ENCODE assay signal across 9 cellular contexts in the genomic region with DNA sequence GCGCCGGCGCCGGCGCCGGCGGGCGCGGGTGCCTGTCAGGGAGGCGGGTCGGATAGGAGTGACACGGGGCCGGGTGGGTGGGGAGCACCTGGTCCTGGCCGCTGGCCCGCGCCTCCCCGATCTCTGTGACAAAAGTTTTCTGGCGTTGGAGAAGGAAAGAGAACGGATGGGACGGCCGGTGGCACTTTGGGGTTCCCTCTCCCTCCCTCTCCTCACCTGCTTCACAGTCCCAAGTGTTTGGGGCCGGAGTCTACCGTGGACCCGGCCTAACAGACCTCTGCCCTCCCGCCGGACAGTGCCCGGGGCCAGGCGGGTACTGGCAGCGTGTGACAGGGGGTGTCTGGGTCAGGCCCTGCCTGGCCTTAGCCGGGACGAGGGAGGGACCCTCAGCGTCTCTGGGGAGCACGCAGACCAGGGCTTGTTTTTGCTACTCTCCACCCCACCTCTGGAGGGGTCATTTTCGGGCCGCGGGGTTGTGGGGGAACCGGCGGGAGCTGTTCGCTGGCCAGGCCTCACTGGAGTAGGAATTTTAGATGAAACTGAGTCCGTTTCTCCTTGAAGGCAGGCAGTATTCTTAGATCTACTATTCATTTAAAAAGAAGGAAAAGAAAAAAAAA. TPM values are rescaled to one million over a fixed set of nuclear protein-coding genes. Genes with fewer than 3 reads are reported as not detected.
DNase-seq lines count a peak whose midpoint lies in the region; ATAC-seq and TF ChIP-seq lines count a peak whose summit lies in the region.
"Had no signal": no experiment of that assay in that cellular context is flagged by ENCODE, and none has a peak within 500 bp of the region (broad histone marks: within the 10 kb centered on the region; RNA-seq: fewer than 3 reads in every experiment).

No MANE protein-coding gene starts in this region.

- no peaks in the 10 kb centered on the region for H3K9me1 ChIP-seq in IMR-90 (ENCODE audit: insufficient read depth, low read length)

- H3K18ac ChIP-seq in IMR-90 (ENCODE audit: low read depth, low read length), result no peak overlapping the region; the same call in 1 of the 2 replicates

- peaks cover 54% of the 10 kb centered on the region for H3K79me2 ChIP-seq in fibroblast of lung (ENCODE audit: control insufficient read depth, insufficient read depth, low read length)

- H2AFZ ChIP-seq in IMR-90 (replicated peaks; ENCODE audit: low read length, poor library complexity), result peak overlapping the region; percentile 46
- H2AFZ ChIP-seq in fibroblast of lung (ENCODE audit: low read length), result peak overlapping the region; percentile 25

- dilution Hi-C loops in IMR-90 (cut with HindIII; ENCODE audit: low sequenced_read_pairs, unreplicated experiment), result no loop called here

- WGBS in IMR-90 (ENCODE audit: extremely low coverage in 2 of 2, insufficient read length in 1 of 2), 2 experiments, result 20% methylated on average over 1 of the region's 40 CpGs; no CpG with 5 or more reads in 1 of the 2 experiments

- H2BK15ac ChIP-seq in IMR-90 (ENCODE audit: low read depth, low read length), result no peak overlapping the region

- H3K4me3 Mint-ChIP-seq in osteocyte (ENCODE audit: unreplicated experiment), result peak overlapping the region; percentile 35
- H3K4me3 Mint-ChIP-seq: CD8-positive, alpha-beta T cell had no signal

- H4K5ac ChIP-seq in IMR-90 (ENCODE audit: low read depth, low read length), result no peak overlapping the region

- no peak overlapping the region for H3K56ac ChIP-seq in IMR-90 (ENCODE audit: extremely low read depth, insufficient read depth, low read length)

- CTCF ChIA-PET in AG04450 (lab: Charles Lee) (interaction anchor here (1.2 kb wide), 1 partner anchor 386 kb away, joined by 3 read pairs; no protein-coding TSS in a partner anchor), IMR-90 (lab: Yijun Ruan, JAX) (no interaction called here)

- no peaks in the 10 kb centered on the region for H3K36me3 Mint-ChIP-seq in osteocyte (ENCODE audit: unreplicated experiment)
- H3K36me3 Mint-ChIP-seq: CD8-positive, alpha-beta T cell had no signal

- H3K27ac ChIP-seq in AG04450 (ENCODE audit: low read depth, low read length) (peak overlapping the region; percentile 21), IMR-90 (ENCODE audit: insufficient read depth, low read length) (peak overlapping the region; percentile 32; the same call in 1 of the 2 replicates), fibroblast of lung (ENCODE audit: insufficient read depth, low read length) (peak overlapping the region; percentile 82)

- H4K91ac ChIP-seq in IMR-90 (ENCODE audit: insufficient read depth, low read depth, low read length), result no peak overlapping the region

- H2BK120ac ChIP-seq in IMR-90 (ENCODE audit: low read depth, low read length), result no peak overlapping the region

- DNase-seq in AG04450 (ENCODE audit: low read depth, low spot score), result no peak
- DNase-seq in IMR-90, result no peak
- DNase-seq in fibroblast of lung (ENCODE audit: low read depth in 2 of 2), result no peak
- no peak for DNase-seq in osteocyte (ENCODE audit: extremely low spot score, unreplicated experiment)
- DNase-seq in activated CD4-positive, CD25-positive, alpha-beta regulatory T cell treated with anti-CD3 and anti-CD28 coated beads, Interleukin-2, amount 50 U/mL, for 72 hours, result no peak
- DNase-seq in dermis blood vessel endothelial cell, result no peak
- no peak for DNase-seq in NCI-H1436 (lab: John Stamatoyannopoulos, UW)
- DNase-seq: CD8-positive, alpha-beta T cell had no signal

- no peak overlapping the region for H3K14ac ChIP-seq in IMR-90 (replicated peaks; ENCODE audit: low read depth, low read length)

- no peak for TF ChIP-seq CTCF in AG04450 (IDR thresholded peaks at IDR 0.05; ENCODE audit: low read depth, low read length)
- TF ChIP-seq CTCF in IMR-90 (conservative IDR thresholded peaks at IDR 0.05; ENCODE audit: low read depth, low read length), result no peak
- TF ChIP-seq CTCF in fibroblast of lung (conservative IDR thresholded peaks at IDR 0.05 in 1 of 2, IDR thresholded peaks at IDR 0.05 in 1 of 2; ENCODE audit: low read depth in 1 of 2, low read length in 2 of 2), result no peak
- TF ChIP-seq CTCF in osteocyte (IDR thresholded peaks at IDR 0.05), result no peak

- no peak overlapping the region for H3K23ac ChIP-seq in IMR-90 (ENCODE audit: low read depth, low read length)

- intact Hi-C loops in IMR-90 (cut with micrococcal nuclease), result loop anchor here (2.0 to 5.0 kb wide), 3 partner anchors 193 to 332 kb away; a partner anchor contains a TSS

- no peak for TF ChIP-seq POLR2A in IMR-90 (IDR thresholded peaks at IDR 0.05; ENCODE audit: low read depth, low read length)

- H4K20me1 ChIP-seq in IMR-90 (ENCODE audit: insufficient read depth, low read length) (no peaks in the 10 kb centered on the region), fibroblast of lung (ENCODE audit: control insufficient read depth, extremely low read depth, insufficient read depth, low read length) (no peaks in the 10 kb centered on the region)

- no peak overlapping the region for H2BK20ac ChIP-seq in IMR-90 (ENCODE audit: low read depth, low read length)

- peaks cover 15% of the 10 kb centered on the region for H3K9me3 ChIP-seq in AG04450 (ENCODE audit: control insufficient read depth, insufficient read depth, low read length)
- peaks cover 2% of the 10 kb centered on the region; the same call in 1 of the 2 replicates for H3K9me3 ChIP-seq in IMR-90 (ENCODE audit: control insufficient read depth, insufficient read depth, low read length)
- H3K9me3 ChIP-seq in fibroblast of lung (ENCODE audit: control insufficient read depth, insufficient read depth, low read depth, low read length), result no peaks in the 10 kb centered on the region

- peak overlapping the region; percentile 73 for H3K4me3 ChIP-seq in AG04450 (ENCODE audit: low read depth, low read length)
- peak overlapping the region; percentile 58 for H3K4me3 ChIP-seq in IMR-90 (ENCODE audit: insufficient read depth, low read depth, low read length)
- H3K4me3 ChIP-seq in fibroblast of lung (replicated peaks in 1 of 4; ENCODE audit: control extremely low read depth in 1 of 4, insufficient read depth in 1 of 4, low read depth in 3 of 4, low read length in 4 of 4), result peak overlapping the region; percentile 90 to 99 (median 92)

- in situ Hi-C loops in IMR-90 (cut with MboI; ENCODE audit: low sequenced_read_pairs), result no loop called here

- H3K36me3 ChIP-seq in IMR-90 (ENCODE audit: control insufficient read depth, insufficient read depth, low read length) (no peaks in the 10 kb centered on the region), fibroblast of lung (ENCODE audit: control insufficient read depth, insufficient read depth, low read length) (peaks cover 2% of the 10 kb centered on the region)

- H4K8ac ChIP-seq in IMR-90 (ENCODE audit: low read depth in 2 of 2, low read length in 2 of 2), result no peak overlapping the region

- BruUV-seq in IMR-90 (replicated peaks; lab: Mats Ljungman, UMichigan), result no TSS peak

- no peak for TF ChIP-seq RAD21 in IMR-90 (IDR thresholded peaks at IDR 0.05; ENCODE audit: low read length)

- H3K9ac ChIP-seq in IMR-90 (ENCODE audit: low read depth, low read length) (peak overlapping the region; percentile 61; the same call in 1 of the 2 replicates), fibroblast of lung (ENCODE audit: insufficient read depth, low read length) (peak overlapping the region; percentile 71)

- peaks cover 40% of the 10 kb centered on the region for H3K4me1 Mint-ChIP-seq in osteocyte (ENCODE audit: unreplicated experiment)

- no peak overlapping the region for H2AK5ac ChIP-seq in IMR-90 (ENCODE audit: low read depth, low read length)

- peaks cover 78% of the 10 kb centered on the region for H3K27me3 Mint-ChIP-seq in osteocyte (ENCODE audit: unreplicated experiment)

- H3K4me1 ChIP-seq in IMR-90 (ENCODE audit: control insufficient read depth, insufficient read depth, low read length) (peaks cover 7% of the 10 kb centered on the region; the same call in 1 of the 2 replicates), fibroblast of lung (ENCODE audit: control insufficient read depth, extremely low read depth, insufficient read depth, low read length) (peaks cover 7% of the 10 kb centered on the region)

- POLR2A ChIA-PET in AG04450 (lab: Yijun Ruan, JAX), result no interaction called here
- POLR2A ChIA-PET in IMR-90 (lab: Charles Lee; ENCODE audit: unreplicated experiment), result no interaction called here

- H3K27me3 ChIP-seq in AG04450 (ENCODE audit: control insufficient read depth, insufficient read depth, low read length) (peaks cover 43% of the 10 kb centered on the region), IMR-90 (ENCODE audit: control insufficient read depth, insufficient read depth, low read length) (peaks cover 62% of the 10 kb centered on the region), fibroblast of lung (ENCODE audit: control insufficient read depth, insufficient read depth, low read length) (no peaks in the 10 kb centered on the region)

- ATAC-seq in IMR-90 (ENCODE audit: low read depth), result no peak
- ATAC-seq in GM18519 (IDR thresholded peaks at IDR 0.05; ENCODE audit: low FRiP score, unreplicated experiment), result no peak
- ATAC-seq: CD8-positive, alpha-beta T cell had no signal

- H3K79me1 ChIP-seq in IMR-90 (ENCODE audit: low read depth in 1 of 2, low read length in 2 of 2), result no peaks in the 10 kb centered on the region

- peak overlapping the region; percentile 82; the same call in 1 of the 2 replicates for H3K4me2 ChIP-seq in IMR-90 (ENCODE audit: low read depth, low read length)
- peak overlapping the region; percentile 90 for H3K4me2 ChIP-seq in fibroblast of lung (ENCODE audit: extremely low read depth, insufficient read depth, low read length)

- no peaks in the 10 kb centered on the region for H3K9me3 Mint-ChIP-seq in osteocyte (ENCODE audit: unreplicated experiment)
- H3K9me3 Mint-ChIP-seq: CD8-positive, alpha-beta T cell had no signal

- H2BK5ac ChIP-seq in IMR-90 (ENCODE audit: low read depth, low read length, poor library complexity, severe bottlenecking), result no peak overlapping the region

- H2AK9ac ChIP-seq in IMR-90 (replicated peaks; ENCODE audit: low read depth, low read length, poor library complexity), result no peak overlapping the region

- no peak overlapping the region for H3K4ac ChIP-seq in IMR-90 (ENCODE audit: low read depth, low read length)

- H3K27ac Mint-ChIP-seq in osteocyte (ENCODE audit: unreplicated experiment), result no peak overlapping the region
- H3K27ac Mint-ChIP-seq: CD8-positive, alpha-beta T cell had no signal

RNA-seq across cellular contexts. Expression of a gene that starts 1.7 kb away (rescaled TPM):
- polyA plus RNA-seq in AG04450 (2011; rRNA removed) (2.7 and 3.4 TPM in 2 replicates), IMR-90 (2012; rRNA removed) (1.0 and 1.1 TPM in 2 replicates), fibroblast of lung (6.3 and 16.3 TPM in 2 replicates)
- polyA minus RNA-seq in AG04450 (2011; rRNA and poly(A)+ RNA removed), result 5.4 and 5.8 TPM in 2 replicates
- total RNA-seq in IMR-90 (2012; rRNA removed) (0.18 and 0.28 TPM in 2 replicates), fibroblast of lung (13.1 and 21.6 TPM in 2 replicates), osteocyte (0.32 and 0.63 TPM in 2 replicates), dermis blood vessel endothelial cell (0.33 TPM in 1 of 2 replicates, not detected in the other)
- polyA plus RNA-seq in IMR-90 (2012; cell fraction: cytosol; rRNA removed), result 0.45 and 0.59 TPM in 2 replicates
- polyA plus RNA-seq in IMR-90 (2012; cell fraction: nucleus; rRNA removed; ENCODE audit: low replicate concordance), result 1.7 and 2.1 TPM in 2 replicates
- 5.0 and 10.1 TPM in 2 replicates for polyA plus RNA-seq in fibroblast of lung (2012)
- polyA minus RNA-seq in fibroblast of lung (ENCODE audit: low replicate concordance), result 6.0 and 30.7 TPM in 2 replicates
- total RNA-seq: CD8-positive, alpha-beta T cell had no signal

RNA-seq across cellular contexts. Expression of a gene that starts 54.2 kb away (rescaled TPM):
- polyA plus RNA-seq in AG04450 (2011; rRNA removed) (52.0 and 56.0 TPM in 2 replicates), IMR-90 (2012; rRNA removed) (38.8 and 45.6 TPM in 2 replicates), fibroblast of lung (74.1 and 105 TPM in 2 replicates)
- 38.4 and 45.8 TPM in 2 replicates for polyA minus RNA-seq in AG04450 (2011; rRNA and poly(A)+ RNA removed)
- total RNA-seq in IMR-90 (2012; rRNA removed) (20.6 and 36.9 TPM in 2 replicates), fibroblast of lung (65.7 and 70.1 TPM in 2 replicates), osteocyte (44.6 and 51.8 TPM in 2 replicates), dermis blood vessel endothelial cell (38.6 and 74.9 TPM in 2 replicates)
- polyA plus RNA-seq in IMR-90 (2012; cell fraction: cytosol; rRNA removed), result 34.0 and 35.5 TPM in 2 replicates
- 6.7 and 10.5 TPM in 2 replicates for polyA plus RNA-seq in IMR-90 (2012; cell fraction: nucleus; rRNA removed; ENCODE audit: low replicate concordance)
- polyA plus RNA-seq in fibroblast of lung (2012), result 61.8 and 83.3 TPM in 2 replicates
- 76.7 and 87.6 TPM in 2 replicates for polyA minus RNA-seq in fibroblast of lung (ENCODE audit: low replicate concordance)
- total RNA-seq: CD8-positive, alpha-beta T cell had no signal

Comparison
In these comparisons a context has a peak if more than half of its experiments do, and no peak if none do; other contexts are left out.
1. H3K27ac ChIP-seq: peak in every context shown above with its lines; median percentile 82 in fibroblast of lung; 32 in IMR-90; 21 in AG04450.